ENCODE assay signal across 8 cellular contexts in the genomic region with DNA sequence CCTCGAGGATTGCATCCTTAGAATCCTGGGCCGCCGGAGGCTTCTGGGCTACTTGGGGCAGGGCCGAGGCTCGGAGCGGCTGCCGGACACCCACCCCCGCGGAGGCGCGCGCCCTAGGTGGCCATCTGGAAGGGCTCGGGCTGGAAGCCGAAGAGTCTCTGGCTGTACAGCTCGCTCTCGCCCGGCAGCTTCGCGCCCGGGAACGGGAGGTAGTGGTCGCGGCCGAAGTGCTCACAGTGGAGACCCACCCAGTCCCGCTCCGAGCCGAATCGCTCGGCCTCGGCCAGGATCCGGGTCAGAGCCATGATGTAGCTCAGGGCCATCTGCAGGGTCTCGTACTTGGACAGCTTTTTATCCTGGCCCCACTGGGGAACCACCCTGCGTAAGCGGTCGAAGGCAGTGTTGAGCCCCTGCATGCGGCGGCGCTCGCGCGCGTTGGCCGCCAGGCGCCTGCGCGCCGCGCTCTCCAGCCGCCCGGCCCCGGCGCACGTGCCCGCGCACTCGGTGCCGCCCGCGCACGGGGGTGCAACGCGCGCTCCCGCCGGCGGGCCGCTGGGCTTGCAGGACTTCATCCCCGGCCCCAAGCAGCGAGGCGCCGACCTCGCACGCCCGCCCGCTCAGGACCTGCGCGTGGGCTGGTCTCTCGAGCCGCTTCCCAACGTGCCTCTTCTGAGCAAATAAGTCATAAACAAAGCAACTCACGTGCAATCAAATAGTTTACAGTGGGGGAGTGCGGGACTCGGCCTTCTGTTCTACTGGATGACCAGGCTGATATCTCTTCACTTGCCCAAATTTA. TPM values are rescaled to one million over a fixed set of nuclear protein-coding genes. Genes with fewer than 3 reads are reported as not detected.
DNase-seq lines count a peak whose midpoint lies in the region; TF ChIP-seq lines count a peak whose summit lies in the region.

No MANE protein-coding gene starts in this region.

- H3K9ac ChIP-seq in OCI-LY1 (ENCODE audit: low read length), result peak overlapping the region; percentile 89
- H3K9ac ChIP-seq in parathyroid adenoma, result peak overlapping the region; percentile 24

- TF ChIP-seq POLR2A in adrenal gland (IDR thresholded peaks at IDR 0.05), result no peak

- H3K4me1 ChIP-seq in OCI-LY1 (ENCODE audit: insufficient read depth, low read length, severe bottlenecking), result peaks cover 36% of the 10 kb centered on the region
- H3K4me1 ChIP-seq in adrenal gland (replicated peaks in 1 of 2), result peaks cover 10 to 11% of the 10 kb centered on the region in 2 donors
- peaks cover 8% of the 10 kb centered on the region for H3K4me1 ChIP-seq in left ventricle myocardium inferior
- no peaks in the 10 kb centered on the region for H3K4me1 ChIP-seq in parathyroid adenoma

- H3K79me2 ChIP-seq in OCI-LY1 (ENCODE audit: insufficient read depth, low read length), result no peaks in the 10 kb centered on the region
- H3K79me2 ChIP-seq in parathyroid adenoma, result no peaks in the 10 kb centered on the region

- H3K9me3 ChIP-seq in OCI-LY1 (ENCODE audit: low read length) (no peaks in the 10 kb centered on the region), adrenal gland (replicated peaks in 1 of 3) (no peaks in the 10 kb centered on the region), left ventricle myocardium inferior (replicated peaks) (no peaks in the 10 kb centered on the region), parathyroid adenoma (ENCODE audit: control insufficient read depth, low read length) (no peaks in the 10 kb centered on the region)

- H3K27ac ChIP-seq in OCI-LY1 (ENCODE audit: low read depth, low read length, poor library complexity, severe bottlenecking), result peak overlapping the region; percentile 24
- peak overlapping the region in 2 of 5 donors; percentile 45 to 49 for H3K27ac ChIP-seq in adrenal gland
- peak overlapping the region; percentile 76 for H3K27ac ChIP-seq in left ventricle myocardium inferior (replicated peaks)
- H3K27ac ChIP-seq in parathyroid adenoma, result peak overlapping the region; percentile 22

- H3K4me3 ChIP-seq in OCI-LY1 (ENCODE audit: low read depth, low read length, poor library complexity, severe bottlenecking), result peak overlapping the region; percentile 72
- peak overlapping the region in 3 of 4 donors; percentile 15 to 77 (median 46) for H3K4me3 ChIP-seq in adrenal gland
- peak overlapping the region; percentile 75 for H3K4me3 ChIP-seq in left ventricle myocardium inferior
- H3K4me3 ChIP-seq in parathyroid adenoma (ENCODE audit: low read depth, low read length), result peak overlapping the region; percentile 70

- H2AFZ ChIP-seq in OCI-LY1 (ENCODE audit: low read length) (peak overlapping the region; percentile 53; the same call in 1 of the 2 replicates), parathyroid adenoma (peak overlapping the region; percentile 98)

- H3K27me3 ChIP-seq in OCI-LY1 (ENCODE audit: insufficient read depth, low read length) (no peaks in the 10 kb centered on the region), adrenal gland (no peaks in the 10 kb centered on the region), left ventricle myocardium inferior (ENCODE audit: low read depth) (peaks cover 7% of the 10 kb centered on the region), parathyroid adenoma (ENCODE audit: control insufficient read depth, insufficient read depth, low read length) (no peaks in the 10 kb centered on the region)

- H3F3A ChIP-seq in OCI-LY1 (ENCODE audit: insufficient read depth, low read length), result no peaks in the 10 kb centered on the region

- DNase-seq in DMS 273 treated with DMSO at 0.1 percent for 48 hours (lab: John Stamatoyannopoulos, UW) (peak; percentile 24), GM20000 (ENCODE audit: low spot score) (peak; percentile 92), HK-2 (ENCODE audit: unreplicated experiment) (peak; percentile 87), adrenal gland (peak; percentile 40 to 60 (median 47)), left ventricle myocardium inferior (peak; percentile 63), KG1 (lab: John Stamatoyannopoulos, UW) (no peak)

- intact Hi-C loops in adrenal gland (cut with DNase I) (loop anchor here in 1 of 2 donors (10.0 kb wide), 1 partner anchor 63 kb away; no protein-coding TSS in a partner anchor), left ventricle myocardium inferior (cut with micrococcal nuclease) (no loop called here)

- H3K9me2 ChIP-seq in OCI-LY1 (ENCODE audit: low read depth, low read length), result no peaks in the 10 kb centered on the region

- TF ChIP-seq CTCF in GM20000 (IDR thresholded peaks at IDR 0.05; ENCODE audit: extremely low read depth, missing control alignments) (no peak), OCI-LY1 (IDR thresholded peaks at IDR 0.05; ENCODE audit: low read length) (peak; percentile 24; the same call in 1 of the 2 replicates), adrenal gland (IDR thresholded peaks at IDR 0.05) (peak in 2 of 6 experiments; percentile 6 to 46), left ventricle myocardium inferior (IDR thresholded peaks at IDR 0.05; ENCODE audit: borderline replicate concordance) (peak; percentile 37), parathyroid adenoma (IDR thresholded peaks at IDR 0.05) (no peak)

- peak overlapping the region; percentile 98 for H3K4me2 ChIP-seq in OCI-LY1 (ENCODE audit: low read length)
- peak overlapping the region; percentile 99 for H3K4me2 ChIP-seq in parathyroid adenoma (ENCODE audit: low read length)

- H4K20me1 ChIP-seq in OCI-LY1 (ENCODE audit: insufficient read depth, low read length), result no peaks in the 10 kb centered on the region

- 0 to 1% (median 1%) methylated on average over 25 to 83 of the region's 83 CpGs for WGBS in adrenal gland, 4 donors

- no peaks in the 10 kb centered on the region for H3K36me3 ChIP-seq in OCI-LY1 (ENCODE audit: insufficient read depth, low read length)
- no peaks in the 10 kb centered on the region for H3K36me3 ChIP-seq in adrenal gland (replicated peaks in 1 of 2)
- H3K36me3 ChIP-seq in left ventricle myocardium inferior, result no peaks in the 10 kb centered on the region
- H3K36me3 ChIP-seq in parathyroid adenoma (ENCODE audit: control insufficient read depth, insufficient read depth, low read length), result no peaks in the 10 kb centered on the region

RNA-seq across cellular contexts. Expression of gene ATOH7, which starts 0.6 kb away (rescaled TPM):
- under 1 TPM in 3 of 8 donors, not detected in 5; 0.14 to 0.34 (median 0.24) TPM for total RNA-seq in adrenal gland
- under 1 TPM in 2 of 3 donors, not detected in 1; 0.48 to 0.71 TPM for polyA plus RNA-seq in adrenal gland
- not detected for total RNA-seq in left ventricle myocardium inferior

Comparison
In these comparisons a context has a peak if more than half of its experiments do, and no peak if none do; other contexts are left out.
1. CTCF ChIP-seq: peak in OCI-LY1 (single experiment) and left ventricle myocardium inferior (single experiment); none in GM20000 (single experiment) and parathyroid adenoma (single experiment).
2. Peak in every context shown above with its lines, with median percentiles within 50 percentile points of each other: H3K4me3 ChIP-seq.